Comparison of ENCODE assay signal across 8 cellular contexts in genomic region chr13:51765142-51765515, GRCh38. TPM values are rescaled to one million over a fixed set of nuclear protein-coding genes. Genes with fewer than 3 reads are reported as not detected.
A peak's percentile ranks its signal among the peaks of the same experiment; 100 is the strongest.
DNase-seq lines count a peak whose midpoint lies in the region; ATAC-seq, FAIRE-seq and TF ChIP-seq lines count a peak whose summit lies in the region.

No MANE protein-coding gene starts in this region.

- FAIRE-seq in GM12891 (lab: Jason Lieb, UNC) = no peak

- 0 out of 2 replicates have a peak, but pooled peaks have one; percentile 8 for TF ChIP-seq POLR2A in GM12891 (IDR thresholded peaks at IDR 0.05; ENCODE audit: low read depth, low read length)

- peak overlapping the region; percentile 72 for H3K27ac ChIP-seq in smooth muscle cell (ENCODE audit: low read depth)

- 59% methylated on average over 4 of the region's 4 CpGs for WGBS in smooth muscle cell (ENCODE audit: low lambda C conversion rate)

- H3K4me1 Mint-ChIP-seq in activated CD4-positive, alpha-beta memory T cell treated with anti-CD3 and anti-CD28 coated beads for 36 hours (ENCODE audit: low read depth) = peaks cover 42% of the 10 kb centered on the region

- intact Hi-C loops in activated CD4-positive, alpha-beta memory T cell treated with anti-CD3 and anti-CD28 coated beads for 36 hours (cut with micrococcal nuclease) = loop anchor here (2.0 to 10.0 kb wide), 3 partner anchors 28 to 150 kb away; no protein-coding TSS in a partner anchor

- CTCF ChIA-PET in activated CD4-positive, alpha-beta memory T cell treated with anti-CD3 and anti-CD28 coated beads for 36 hours (lab: Charles Lee) = interaction anchor here (1.2 to 2.3 kb wide), 3 partner anchors 25 to 479 kb away, joined by 3 to 10 read pairs (median 3); no protein-coding TSS in a partner anchor

- DNase-seq in GM12891 (ENCODE audit: insufficient read length, low spot score) = no peak
- no peak for DNase-seq in activated CD4-positive, alpha-beta memory T cell treated with anti-CD3 and anti-CD28 coated beads for 36 hours
- peak; percentile 68 for DNase-seq in fibroblast of peridontal ligament (ENCODE audit: extremely low read depth)
- no peak for DNase-seq in smooth muscle cell (lab: John Stamatoyannopoulos, UW; ENCODE audit: unreplicated experiment)
- no peak for DNase-seq in hypothalamus (lab: John Stamatoyannopoulos, UW)
- no peak for DNase-seq in AG08395 (ENCODE audit: low spot score)
- DNase-seq in NCI-H774 (lab: John Stamatoyannopoulos, UW) = no peak

- H3K4me3 Mint-ChIP-seq in activated CD4-positive, alpha-beta memory T cell treated with anti-CD3 and anti-CD28 coated beads for 36 hours = peak overlapping the region; percentile 77

- no peaks in the 10 kb centered on the region for H3K27me3 ChIP-seq in smooth muscle cell (ENCODE audit: low read depth)

- peaks cover 4% of the 10 kb centered on the region for H3K4me1 ChIP-seq in smooth muscle cell (ENCODE audit: low read depth)

- no peaks in the 10 kb centered on the region for H3K27me3 Mint-ChIP-seq in activated CD4-positive, alpha-beta memory T cell treated with anti-CD3 and anti-CD28 coated beads for 36 hours

- H3K36me3 Mint-ChIP-seq in activated CD4-positive, alpha-beta memory T cell treated with anti-CD3 and anti-CD28 coated beads for 36 hours = peaks cover 4% of the 10 kb centered on the region

- POLR2A ChIA-PET in activated CD4-positive, alpha-beta memory T cell treated with anti-CD3 and anti-CD28 coated beads for 36 hours (lab: Charles Lee) = interaction anchor here (1.3 to 1.8 kb wide), 6 partner anchors 36 to 322 kb away, joined by 3 to 14 read pairs (median 4); partner anchors contain the start of gene INTS6

- H3K9ac ChIP-seq in smooth muscle cell (ENCODE audit: low read depth) = no peak overlapping the region

- H3K9me3 Mint-ChIP-seq in activated CD4-positive, alpha-beta memory T cell treated with anti-CD3 and anti-CD28 coated beads for 36 hours = no peaks in the 10 kb centered on the region

- H3K4me2 ChIP-seq in smooth muscle cell = peak overlapping the region; percentile 73

- H3K79me2 ChIP-seq in smooth muscle cell (ENCODE audit: low read depth) = no peaks in the 10 kb centered on the region

- no peaks in the 10 kb centered on the region for H3K9me3 ChIP-seq in smooth muscle cell (replicated peaks; ENCODE audit: low read depth)

- H3K4me3 ChIP-seq in smooth muscle cell = no peak overlapping the region

- no peak overlapping the region for H2AFZ ChIP-seq in smooth muscle cell (ENCODE audit: low read depth)

- no peak for TF ChIP-seq CTCF in smooth muscle cell (IDR thresholded peaks at IDR 0.05; ENCODE audit: borderline replicate concordance, insufficient read depth, poor library complexity, severe bottlenecking)

- no peak for ATAC-seq in GM21447 (IDR thresholded peaks at IDR 0.05; ENCODE audit: unreplicated experiment)

- H3K27ac Mint-ChIP-seq in activated CD4-positive, alpha-beta memory T cell treated with anti-CD3 and anti-CD28 coated beads for 36 hours = peak overlapping the region; percentile 95

- no peaks in the 10 kb centered on the region for H4K20me1 ChIP-seq in smooth muscle cell (ENCODE audit: low read depth)

- H3K36me3 ChIP-seq in smooth muscle cell (ENCODE audit: low read depth) = no peaks in the 10 kb centered on the region

- peaks cover 14% of the 10 kb centered on the region for H3F3A ChIP-seq in smooth muscle cell (ENCODE audit: low read depth)

TF ChIP-seq in GM12891, 5 proteins besides CTCF, POLR2A, EP300 and RAD21:
- TF ChIP-seq SPI1 (IDR thresholded peaks at IDR 0.05; ENCODE audit: low read depth, low read length) (no peak), POLR2AphosphoS5 (IDR thresholded peaks at IDR 0.05; ENCODE audit: low read depth, low read length) (no peak; the same call in 1 of the 2 replicates), PAX5 (IDR thresholded peaks at IDR 0.05; ENCODE audit: insufficient read depth, low read length, severe bottlenecking) (no peak)
TF ChIP-seq in GM12891: peak in this region for 0.

RNA-seq across cellular contexts. Expression of gene DHRS12, which starts 38.8 kb away (rescaled TPM):
- 9.3 TPM for polyA plus RNA-seq in GM12891 (2012; ENCODE audit: low read depth, missing spikeins)
- total RNA-seq in activated CD4-positive, alpha-beta memory T cell treated with anti-CD3 and anti-CD28 coated beads for 36 hours = 1 to 10 TPM; 6.7 to 7.0 TPM
- 4.3 and 5.7 TPM in 2 replicates for total RNA-seq in smooth muscle cell
- polyA plus RNA-seq in smooth muscle cell = 9.8 and 9.9 TPM in 2 replicates
